ENCODE assay signal across 16 cellular contexts in the genomic region with DNA sequence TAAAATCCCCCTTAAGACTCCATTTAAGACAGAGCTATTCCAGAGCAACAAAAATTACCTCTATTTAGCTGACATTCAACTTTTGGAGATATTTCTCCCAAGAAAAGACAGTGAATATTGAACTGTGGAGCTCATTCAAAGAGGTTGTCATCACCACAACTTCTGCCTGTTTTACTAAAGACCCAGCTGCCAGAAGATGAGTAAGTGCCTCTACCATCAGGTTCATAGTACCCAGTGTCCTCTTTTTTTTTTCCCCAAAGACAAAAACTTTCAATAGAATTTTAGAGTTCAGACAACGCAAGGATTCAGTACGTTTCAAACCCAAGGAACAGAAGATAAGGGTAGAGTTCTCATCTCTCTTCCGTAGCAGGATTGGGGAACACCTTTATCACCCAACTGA.
DNase-seq lines count a peak whose midpoint lies in the region; ATAC-seq, FAIRE-seq and TF ChIP-seq lines count a peak whose summit lies in the region.
"Had no signal": no experiment of that assay in that cellular context is flagged by ENCODE, and none has a peak within 500 bp of the region (broad histone marks: within the 10 kb centered on the region; RNA-seq: fewer than 3 reads in every experiment).

No MANE protein-coding gene starts in this region.

- H3K9me1 ChIP-seq in keratinocyte (ENCODE audit: control insufficient read depth, extremely low read depth, insufficient read depth, low read length), result no peaks in the 10 kb centered on the region

- no peaks in the 10 kb centered on the region for H4K20me1 ChIP-seq in keratinocyte (ENCODE audit: control insufficient read depth, extremely low read depth, insufficient read depth, low read length)
- H4K20me1 ChIP-seq: BLaER1 treated with 17β-estradiol and CSF1 and Interleukin-3, amounts not matched to agents 10 nM and 100 nM had no signal

- TF ChIP-seq CTCF in brain microvascular endothelial cell (IDR thresholded peaks at IDR 0.05; ENCODE audit: low read depth, low read length, missing control alignments) (no peak), keratinocyte (optimal IDR thresholded peaks at IDR 0.05 in 1 of 3, IDR thresholded peaks at IDR 0.05 in 1 of 3, conservative IDR thresholded peaks at IDR 0.05 in 1 of 3; ENCODE audit: extremely low read depth in 1 of 3, insufficient read depth in 2 of 3, low read length in 3 of 3) (no peak), mesothelial cell of epicardium (IDR thresholded peaks at IDR 0.05; ENCODE audit: unreplicated experiment) (no peak), psoas muscle (IDR thresholded peaks at IDR 0.05) (no peak)

- no peak overlapping the region for H3K27ac Mint-ChIP-seq in mesothelial cell of epicardium
- H3K27ac Mint-ChIP-seq: GM23338 had no signal

- H3K4me1 ChIP-seq in keratinocyte (ENCODE audit: control insufficient read depth, extremely low read depth, insufficient read depth, low read length) (peaks cover 7% of the 10 kb centered on the region), psoas muscle (no peaks in the 10 kb centered on the region)

- peak; percentile 48 for FAIRE-seq in keratinocyte (lab: Jason Lieb, UNC)
- FAIRE-seq: GM12891 had no signal

- H3K9me3 Mint-ChIP-seq in mesothelial cell of epicardium, result no peaks in the 10 kb centered on the region
- H3K9me3 Mint-ChIP-seq: GM23338 had no signal

- H3K36me3 Mint-ChIP-seq in mesothelial cell of epicardium, result no peaks in the 10 kb centered on the region

- DNase-seq in NCI-H526 treated with DMSO at 0.1 percent for 48 hours (lab: John Stamatoyannopoulos, UW) (peak; percentile 13), NCI-H526 (lab: John Stamatoyannopoulos, UW) (no peak), brain microvascular endothelial cell (peak; percentile 16), keratinocyte (ENCODE audit: low read depth, low spot score) (no peak), GF-D8 (lab: John Stamatoyannopoulos, UW) (no peak), NCI-H2171 treated with DMSO at 0.1 percent for 48 hours (lab: John Stamatoyannopoulos, UW) (no peak), mesothelial cell of epicardium (ENCODE audit: low spot score in 2 of 2, unreplicated experiment in 2 of 2) (no peak), psoas muscle (no peak)
- DNase-seq: NCI-H1105, NCI-H187 treated with DMSO at 0.1 percent for 48 hours, NCI-H524 had no signal

- intact Hi-C loops in psoas muscle (cut with DNase I), result no loop called here

- H3K9ac ChIP-seq in keratinocyte (ENCODE audit: control insufficient read depth, extremely low read depth, insufficient read depth, low read length), result no peak overlapping the region
- H3K9ac ChIP-seq: BLaER1 treated with 17β-estradiol and CSF1 and Interleukin-3, amounts not matched to agents 10 nM and 100 nM had no signal

- 79 to 89% (median 86%) methylated on average over 3 of the region's 3 CpGs for WGBS in psoas muscle, 3 donors

- no peaks in the 10 kb centered on the region for H3K79me2 ChIP-seq in keratinocyte (ENCODE audit: control insufficient read depth, insufficient read depth, low read length)

- H3K9me3 ChIP-seq in keratinocyte (ENCODE audit: control insufficient read depth, low read depth, low read length) (no peaks in the 10 kb centered on the region), psoas muscle (no peaks in the 10 kb centered on the region)
- H3K9me3 ChIP-seq: BLaER1 treated with 17β-estradiol and CSF1 and Interleukin-3, amounts not matched to agents 10 nM and 100 nM had no signal

- peak overlapping the region; percentile 23 for H3K4me2 ChIP-seq in keratinocyte (ENCODE audit: control insufficient read depth, extremely low read depth, insufficient read depth, low read depth, low read length)
- H3K4me2 ChIP-seq: BLaER1 treated with 17β-estradiol and CSF1 and Interleukin-3, amounts not matched to agents 10 nM and 100 nM; GM23338 had no signal

- in situ Hi-C loops in brain microvascular endothelial cell (cut with HindIII; ENCODE audit: low pct_ligation_motif_present, low sequenced_read_pairs), result no loop called here

- peak overlapping the region; percentile 13 for H2AFZ ChIP-seq in keratinocyte (ENCODE audit: control insufficient read depth, low read length)
- H2AFZ ChIP-seq: GM23338 had no signal

- no peak for ATAC-seq in psoas muscle
- ATAC-seq: GM23338 had no signal

- no peak overlapping the region for H3K27ac ChIP-seq in brain microvascular endothelial cell
- peak overlapping the region; percentile 47 for H3K27ac ChIP-seq in keratinocyte (ENCODE audit: control insufficient read depth, insufficient read depth, low read length)
- H3K27ac ChIP-seq in psoas muscle, result no peak overlapping the region
- H3K27ac ChIP-seq: 22Rv1; BLaER1 treated with 17β-estradiol and CSF1 and Interleukin-3, amounts not matched to agents 10 nM and 100 nM; SK-N-MC had no signal

- H3K4me3 ChIP-seq in brain microvascular endothelial cell (ENCODE audit: low read depth, low read length) (no peak overlapping the region), keratinocyte (ENCODE audit: control insufficient read depth in 2 of 3, extremely low read depth in 1 of 3, insufficient read depth in 2 of 3, low read depth in 1 of 3, low read length in 3 of 3) (no peak overlapping the region), psoas muscle (no peak overlapping the region)
- H3K4me3 ChIP-seq: BLaER1 treated with 17β-estradiol and CSF1 and Interleukin-3, amounts not matched to agents 10 nM and 100 nM; GM23338; SK-N-MC had no signal

- H3K4me3 Mint-ChIP-seq in mesothelial cell of epicardium, result no peak overlapping the region
- H3K4me3 Mint-ChIP-seq: GM23338 had no signal

- H3K4me1 Mint-ChIP-seq in mesothelial cell of epicardium, result peaks cover 6% of the 10 kb centered on the region

- no peaks in the 10 kb centered on the region for H3K27me3 Mint-ChIP-seq in mesothelial cell of epicardium (ENCODE audit: low read depth)

- H3K36me3 ChIP-seq in brain microvascular endothelial cell (replicated peaks) (no peaks in the 10 kb centered on the region), keratinocyte (ENCODE audit: control insufficient read depth in 2 of 2, extremely low read depth in 1 of 2, insufficient read depth in 2 of 2, low read length in 2 of 2) (no peaks in the 10 kb centered on the region), psoas muscle (ENCODE audit: insufficient read depth in 1 of 2, low read depth in 1 of 2) (no peaks in the 10 kb centered on the region)
- H3K36me3 ChIP-seq: BLaER1 treated with 17β-estradiol and CSF1 and Interleukin-3, amounts not matched to agents 10 nM and 100 nM had no signal

- dilution Hi-C loops in keratinocyte (cut with MboI; ENCODE audit: extremely low pct_ligation_motif_present, low sequenced_read_pairs), result no loop called here

- H3K27me3 ChIP-seq in brain microvascular endothelial cell (replicated peaks), result no peaks in the 10 kb centered on the region
- H3K27me3 ChIP-seq in keratinocyte (ENCODE audit: control insufficient read depth, extremely low read depth, insufficient read depth, low read length), result no peaks in the 10 kb centered on the region
- H3K27me3 ChIP-seq in psoas muscle (ENCODE audit: insufficient read depth in 3 of 3, low read length in 2 of 3), result no peaks in the 10 kb centered on the region
- H3K27me3 ChIP-seq: BLaER1 treated with 17β-estradiol and CSF1 and Interleukin-3, amounts not matched to agents 10 nM and 100 nM had no signal

Comparison
In these comparisons a context has a peak if more than half of its experiments do, and no peak if none do; other contexts are left out.
1. DNase-seq: peak in NCI-H526 treated with DMSO at 0.1 percent for 48 hours (single experiment) and brain microvascular endothelial cell (single experiment); none in NCI-H526 (0 of 2), keratinocyte (single experiment), GF-D8 (single experiment), NCI-H2171 treated with DMSO at 0.1 percent for 48 hours (single experiment), mesothelial cell of epicardium (0 of 2) and psoas muscle (0 of 2).